Comparison of ENCODE assay signal across 9 cellular contexts in genomic region chr19:41714598-41714997, GRCh38. TPM values are rescaled to one million over a fixed set of nuclear protein-coding genes. Genes with fewer than 3 reads are reported as not detected.
"Had no signal": no experiment of that assay in that cellular context is flagged by ENCODE, and none has a peak within 500 bp of the region (broad histone marks: within the 10 kb centered on the region; RNA-seq: fewer than 3 reads in every experiment).

No MANE protein-coding gene starts in this region.

- FAIRE-seq: H1, H54, HepG2 had no signal

- H3K27ac Mint-ChIP-seq: GM23338, H9, IgD-negative memory B cell had no signal

- H3K27ac ChIP-seq: HL-60 had no signal

- H3K4me1 Mint-ChIP-seq: GM23338, H9, IgD-negative memory B cell had no signal

- H3K4me3 ChIP-seq: GM23338 had no signal

- ATAC-seq: GM23338, HepG2 had no signal

- H3K9me3 Mint-ChIP-seq: GM23338 had no signal

- DNase-seq: H9, HCEC 1CT had no signal

- H3K4me3 Mint-ChIP-seq: GM23338, H9, IgD-negative memory B cell had no signal

- H3K36me3 Mint-ChIP-seq: IgD-negative memory B cell had no signal

RNA-seq across cellular contexts. Expression of gene CEACAM5, which starts 6.2 kb away (rescaled TPM):
- total RNA-seq: GM23338, H1, H9, HepG2, HT1080 had no signal
- polyA plus RNA-seq: GM23338, H1, HepG2, IgD-negative memory B cell had no signal

RNA-seq across cellular contexts. Expression of gene CEACAM7, which starts 26.5 kb away (rescaled TPM):
- total RNA-seq: H1, H9, HepG2, HT1080 had no signal
- polyA plus RNA-seq: GM23338, H1, HepG2, IgD-negative memory B cell had no signal

RNA-seq across cellular contexts. Expression of gene CEACAM6, which starts 40.7 kb away (rescaled TPM):
- total RNA-seq: GM23338, H1, H9, HepG2, HT1080 had no signal
- polyA plus RNA-seq: GM23338, H1, HepG2, IgD-negative memory B cell had no signal
